Comparison of ENCODE assay signal across 8 cellular contexts in genomic region chr11:33735166-33735425, GRCh38. TPM values are rescaled to one million over a fixed set of nuclear protein-coding genes. Genes with fewer than 3 reads are reported as not detected.
A peak's percentile ranks its signal among the peaks of the same experiment; 100 is the strongest.
DNase-seq lines count a peak whose midpoint lies in the region; ATAC-seq and TF ChIP-seq lines count a peak whose summit lies in the region.

No MANE protein-coding gene starts in this region.

- H3K36me3 Mint-ChIP-seq in stimulated activated naive CD8-positive, alpha-beta T cell treated with anti-CD3 and anti-CD28 coated beads, Interleukin-15, Interleukin-2, amounts not matched to agents 100 ng/mL and 50 ng/mL, for 24 hours (ENCODE audit: low read depth), result peaks cover 15% of the 10 kb centered on the region

- peak overlapping the region; percentile 66 for H3K9ac ChIP-seq in rectal smooth muscle tissue (ENCODE audit: low read length)

- TF ChIP-seq CTCF in fibroblast of mammary gland (conservative IDR thresholded peaks at IDR 0.05; ENCODE audit: control insufficient read depth, insufficient read depth, low read depth, low read length), result no peak

- ATAC-seq in stimulated activated naive CD8-positive, alpha-beta T cell treated with anti-CD3 and anti-CD28 coated beads, Interleukin-15, Interleukin-2, amounts not matched to agents 100 U/mL and 50 U/mL, for 24 hours, result no peak
- ATAC-seq in GM21367 (IDR thresholded peaks at IDR 0.05; ENCODE audit: unreplicated experiment), result no peak

- H3K4me3 ChIP-seq in SJCRH30 (peak overlapping the region; percentile 87), fibroblast of mammary gland (ENCODE audit: control insufficient read depth, low read depth, low read length) (peak overlapping the region; percentile 75), rectal smooth muscle tissue (ENCODE audit: low read length) (peak overlapping the region; percentile 89)

- no peaks in the 10 kb centered on the region for H3K9me3 ChIP-seq in SJCRH30 (replicated peaks)

- H3K4me1 Mint-ChIP-seq in stimulated activated naive CD8-positive, alpha-beta T cell treated with anti-CD3 and anti-CD28 coated beads, Interleukin-15, Interleukin-2, amounts not matched to agents 100 ng/mL and 50 ng/mL, for 24 hours (ENCODE audit: low read depth), result peaks cover 49% of the 10 kb centered on the region

- H3K27ac Mint-ChIP-seq in stimulated activated naive CD8-positive, alpha-beta T cell treated with anti-CD3 and anti-CD28 coated beads, Interleukin-15, Interleukin-2, amounts not matched to agents 100 ng/mL and 50 ng/mL, for 24 hours, result peak overlapping the region; percentile 84

- H3K27ac ChIP-seq in SJCRH30 (peak overlapping the region; percentile 70; the same call in 1 of the 2 replicates), rectal smooth muscle tissue (ENCODE audit: low read depth, low read length) (peak overlapping the region; percentile 86)

- H3K27me3 Mint-ChIP-seq in stimulated activated naive CD8-positive, alpha-beta T cell treated with anti-CD3 and anti-CD28 coated beads, Interleukin-15, Interleukin-2, amounts not matched to agents 100 ng/mL and 50 ng/mL, for 24 hours, result peaks cover 13% of the 10 kb centered on the region

- H3K4me3 Mint-ChIP-seq in stimulated activated naive CD8-positive, alpha-beta T cell treated with anti-CD3 and anti-CD28 coated beads, Interleukin-15, Interleukin-2, amounts not matched to agents 100 ng/mL and 50 ng/mL, for 24 hours, result peak overlapping the region; percentile 87

- H3K27me3 ChIP-seq in SJCRH30 (no peaks in the 10 kb centered on the region), rectal smooth muscle tissue (ENCODE audit: control insufficient read depth, insufficient read depth, low read length) (no peaks in the 10 kb centered on the region)

- no peak for DNase-seq in stimulated activated naive CD8-positive, alpha-beta T cell treated with anti-CD3 and anti-CD28 coated beads, Interleukin-15, Interleukin-2, amounts not matched to agents 100 U/mL and 50 U/mL, for 24 hours
- DNase-seq in SJCRH30 (peak in 1 of 2 experiments; percentile 21), fibroblast of mammary gland (ENCODE audit: low read depth) (no peak), GOT3 (lab: John Stamatoyannopoulos, UW) (no peak), NCI-H510A treated with DMSO at 0.1 percent for 48 hours (lab: John Stamatoyannopoulos, UW) (no peak)

- H3K9me3 Mint-ChIP-seq in stimulated activated naive CD8-positive, alpha-beta T cell treated with anti-CD3 and anti-CD28 coated beads, Interleukin-15, Interleukin-2, amounts not matched to agents 100 ng/mL and 50 ng/mL, for 24 hours, result no peaks in the 10 kb centered on the region

- H3K36me3 ChIP-seq in SJCRH30 (no peaks in the 10 kb centered on the region), rectal smooth muscle tissue (ENCODE audit: control insufficient read depth, insufficient read depth, low read length) (no peaks in the 10 kb centered on the region)

- H3K4me1 ChIP-seq in SJCRH30, result peaks cover 7% of the 10 kb centered on the region
- peaks cover 5% of the 10 kb centered on the region for H3K4me1 ChIP-seq in rectal smooth muscle tissue (ENCODE audit: control insufficient read depth, insufficient read depth, low read length)

RNA-seq across cellular contexts. Expression of gene CD59, which starts 1.1 kb away (rescaled TPM):
- total RNA-seq in SJCRH30 (2014; rRNA removed; shearing (Covaris generic)), result 93.3 and 97.3 TPM in 2 replicates

RNA-seq across cellular contexts. Expression of gene C11orf91, which starts 34.5 kb away (rescaled TPM):
- 0.15 TPM in 1 of 2 replicates, not detected in the other for total RNA-seq in SJCRH30 (2014; rRNA removed; shearing (Covaris generic))

RNA-seq across cellular contexts. Expression of gene FBXO3, which starts 39.2 kb away (rescaled TPM):
- 26.2 and 30.4 TPM in 2 replicates for total RNA-seq in SJCRH30 (2014; rRNA removed; shearing (Covaris generic))
